Comparison of ENCODE assay signal across 11 cellular contexts in genomic region chr17:81403671-81404534, GRCh38. TPM values are rescaled to one million over a fixed set of nuclear protein-coding genes. Genes with fewer than 3 reads are reported as not detected.
DNase-seq lines count a peak whose midpoint lies in the region; ATAC-seq and TF ChIP-seq lines count a peak whose summit lies in the region.
"Had no signal": no experiment of that assay in that cellular context is flagged by ENCODE, and none has a peak within 500 bp of the region (broad histone marks: within the 10 kb centered on the region; RNA-seq: fewer than 3 reads in every experiment).

No MANE protein-coding gene starts in this region.

- no peaks in the 10 kb centered on the region for H3K9me2 ChIP-seq in SK-N-SH

- TF ChIP-seq EP300 in SK-N-SH (IDR thresholded peaks at IDR 0.05; ENCODE audit: borderline replicate concordance in 1 of 2, low read depth in 1 of 2, low read length in 1 of 2) = peak in 1 of 2 experiments; percentile 35; a peak in 1 of 4 replicates

- 64% methylated on average over 39 of the region's 39 CpGs for WGBS in SK-N-SH (ENCODE audit: low lambda C conversion rate)

- no peaks in the 10 kb centered on the region for H3K36me3 ChIP-seq in BE2C
- no peaks in the 10 kb centered on the region for H3K36me3 ChIP-seq in SK-N-SH (replicated peaks in 1 of 2; ENCODE audit: control insufficient read depth in 1 of 2, insufficient read depth in 2 of 2, low read length in 1 of 2)
- no peaks in the 10 kb centered on the region for H3K36me3 ChIP-seq in left ventricle myocardium inferior

- H3K4me1 ChIP-seq in BE2C (peaks cover 56% of the 10 kb centered on the region), SK-N-SH (ENCODE audit: control insufficient read depth in 1 of 2, insufficient read depth in 2 of 2, low read depth in 1 of 2, low read length in 1 of 2) (peaks cover 46 to 70% of the 10 kb centered on the region in 2 experiments), left ventricle myocardium inferior (peaks cover 80% of the 10 kb centered on the region)

- no peaks in the 10 kb centered on the region for H3K9me3 ChIP-seq in BE2C
- no peaks in the 10 kb centered on the region for H3K9me3 ChIP-seq in SK-N-SH
- no peaks in the 10 kb centered on the region for H3K9me3 ChIP-seq in left ventricle myocardium inferior (replicated peaks)

- intact Hi-C loops in left ventricle myocardium inferior (cut with micrococcal nuclease) = loop anchor here (10.0 kb wide), 1 partner anchor 109 kb away; the partner anchor contains the start of gene SLC38A10

- H3F3A ChIP-seq in SK-N-SH (replicated peaks; ENCODE audit: insufficient read depth) = peaks cover 28% of the 10 kb centered on the region

- peaks cover 11% of the 10 kb centered on the region for H4K20me1 ChIP-seq in SK-N-SH (ENCODE audit: insufficient read depth)

- H3K79me2 ChIP-seq in SK-N-SH (ENCODE audit: insufficient read depth) = peaks cover 49% of the 10 kb centered on the region

- H3K9ac ChIP-seq in SK-N-SH = peak overlapping the region; percentile 6; the same call in 1 of the 2 replicates

- peak overlapping the region; percentile 69 for H3K4me2 ChIP-seq in SK-N-SH

- TF ChIP-seq RAD21 in SK-N-SH (IDR thresholded peaks at IDR 0.05; ENCODE audit: low read length) = no peak

- H3K27me3 ChIP-seq in BE2C = peaks cover 6% of the 10 kb centered on the region; the same call in 1 of the 2 replicates
- H3K27me3 ChIP-seq in SK-N-SH (ENCODE audit: insufficient read depth) = no peaks in the 10 kb centered on the region
- no peaks in the 10 kb centered on the region for H3K27me3 ChIP-seq in left ventricle myocardium inferior (ENCODE audit: low read depth)

- no peak overlapping the region for H2AFZ ChIP-seq in SK-N-SH (ENCODE audit: low read depth)

- DNase-seq in BE2C = no peak
- DNase-seq in SK-N-SH = peak; percentile 73
- peak; percentile 42 for DNase-seq in left ventricle myocardium inferior
- DNase-seq in retina = peak; percentile 76
- no peak for DNase-seq in KG1 (lab: John Stamatoyannopoulos, UW)
- DNase-seq in NCI-H345 treated with DMSO at 0.1 percent for 48 hours (lab: John Stamatoyannopoulos, UW; ENCODE audit: unreplicated experiment) = no peak
- DNase-seq in DMS114 treated with DMSO at 0.1 percent for 48 hours (lab: John Stamatoyannopoulos, UW; ENCODE audit: unreplicated experiment) = no peak
- DNase-seq: CD4-positive, alpha-beta T cell; NCI-H446; stimulated activated CD4-positive, alpha-beta T cell treated with anti-CD3 and anti-CD28 coated beads, Interleukin-2, amount 100 ng/mL, for 48 hours had no signal

- CTCF ChIA-PET in SK-N-SH (lab: Yijun Ruan, JAX) = interaction anchor here (0.7 to 6.4 kb wide), 13 partner anchors 9 to 272 kb away, joined by 3 to 41 read pairs (median 4); partner anchors contain the start of gene BAHCC1

- peak overlapping the region; percentile 45 for H3K4me3 ChIP-seq in BE2C (ENCODE audit: low read depth, low read length)
- H3K4me3 ChIP-seq in SK-N-SH (ENCODE audit: low read depth in 2 of 2, low read length in 1 of 2) = peak overlapping the region in 1 of 2 experiments; percentile 22; a peak in 2 of 4 replicates
- peak overlapping the region; percentile 96 for H3K4me3 ChIP-seq in left ventricle myocardium inferior

- POLR2A ChIA-PET in SK-N-SH (lab: Yijun Ruan, JAX) = interaction anchor here (2.3 kb wide), 1 partner anchor 9 kb away, joined by 6 read pairs; the partner anchor contains the start of gene BAHCC1

- no peak for ATAC-seq in HG03378 (IDR thresholded peaks at IDR 0.05; ENCODE audit: unreplicated experiment)

- TF ChIP-seq CTCF in BE2C (IDR thresholded peaks at IDR 0.05; ENCODE audit: low read depth, low read length) = no peak
- TF ChIP-seq CTCF in SK-N-SH (IDR thresholded peaks at IDR 0.05) = no peak
- no peak for TF ChIP-seq CTCF in left ventricle myocardium inferior (IDR thresholded peaks at IDR 0.05; ENCODE audit: borderline replicate concordance)

- peak overlapping the region; percentile 61 to 66; a peak in 3 of 4 replicates for H3K27ac ChIP-seq in SK-N-SH (ENCODE audit: low read depth in 2 of 2, low read length in 1 of 2)
- H3K27ac ChIP-seq in left ventricle myocardium inferior (replicated peaks) = peak overlapping the region; percentile 100

TF ChIP-seq in SK-N-SH, 30 proteins besides CTCF, POLR2A, EP300 and RAD21:
- TF ChIP-seq EZH2phosphoT487 (IDR thresholded peaks at IDR 0.05; ENCODE audit: borderline replicate concordance, low read depth) (no peak), NRF1 (IDR thresholded peaks at IDR 0.05; ENCODE audit: low read depth, low read length) (no peak), USF2 (IDR thresholded peaks at IDR 0.05; ENCODE audit: borderline replicate concordance, low read depth, low read length) (0 out of 2 replicates have a peak, but pooled peaks have one; percentile 10), RCOR1 (IDR thresholded peaks at IDR 0.05; ENCODE audit: low read length) (peak; percentile 14; the same call in 1 of the 2 replicates), FOXJ3 (CRISPR knock-in tag; IDR thresholded peaks at IDR 0.05) (no peak), TCF12 (IDR thresholded peaks at IDR 0.05) (no peak), ELF1 (IDR thresholded peaks at IDR 0.05) (no peak)
- TF ChIP-seq, protein P1, sequence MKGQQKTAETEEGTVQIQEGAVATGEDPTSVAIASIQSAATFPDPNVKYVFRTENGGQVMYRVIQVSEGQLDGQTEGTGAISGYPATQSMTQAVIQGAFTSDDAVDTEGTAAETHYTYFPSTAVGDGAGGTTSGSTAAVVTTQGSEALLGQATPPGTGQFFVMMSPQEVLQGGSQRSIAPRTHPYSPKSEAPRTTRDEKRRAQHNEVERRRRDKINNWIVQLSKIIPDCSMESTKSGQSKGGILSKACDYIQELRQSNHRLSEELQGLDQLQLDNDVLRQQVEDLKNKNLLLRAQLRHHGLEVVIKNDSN (IDR thresholded peaks at IDR 0.05; ENCODE audit: borderline replicate concordance, low read depth) = peak; percentile 74

RNA-seq across cellular contexts. Expression of gene BAHCC1, which starts 8.6 kb away (rescaled TPM):
- 23.2 TPM for polyA plus RNA-seq in BE2C (2012; ENCODE audit: insufficient read depth, insufficient read length, low read depth)
- polyA plus RNA-seq in SK-N-SH (2012; rRNA removed) = 3.6 and 6.4 TPM in 2 replicates
- polyA plus RNA-seq in SK-N-SH (2012; cell fraction: cytosol; rRNA removed) = 1.4 and 4.3 TPM in 2 replicates
- polyA plus RNA-seq in SK-N-SH (2012; cell fraction: nucleus; rRNA removed) = 27.3 and 28.3 TPM in 2 replicates
- total RNA-seq in left ventricle myocardium inferior = 7.3 TPM

Comparison
In these comparisons a context has a peak if more than half of its experiments do, and no peak if none do; other contexts are left out.
1. DNase-seq: peak in SK-N-SH (single experiment), left ventricle myocardium inferior (single experiment) and retina (single experiment); none in BE2C (single experiment), KG1 (single experiment), NCI-H345 treated with DMSO at 0.1 percent for 48 hours (single experiment) and DMS114 treated with DMSO at 0.1 percent for 48 hours (single experiment).